2 cellular contexts compared by ENCODE assay signal in the genomic region with DNA sequence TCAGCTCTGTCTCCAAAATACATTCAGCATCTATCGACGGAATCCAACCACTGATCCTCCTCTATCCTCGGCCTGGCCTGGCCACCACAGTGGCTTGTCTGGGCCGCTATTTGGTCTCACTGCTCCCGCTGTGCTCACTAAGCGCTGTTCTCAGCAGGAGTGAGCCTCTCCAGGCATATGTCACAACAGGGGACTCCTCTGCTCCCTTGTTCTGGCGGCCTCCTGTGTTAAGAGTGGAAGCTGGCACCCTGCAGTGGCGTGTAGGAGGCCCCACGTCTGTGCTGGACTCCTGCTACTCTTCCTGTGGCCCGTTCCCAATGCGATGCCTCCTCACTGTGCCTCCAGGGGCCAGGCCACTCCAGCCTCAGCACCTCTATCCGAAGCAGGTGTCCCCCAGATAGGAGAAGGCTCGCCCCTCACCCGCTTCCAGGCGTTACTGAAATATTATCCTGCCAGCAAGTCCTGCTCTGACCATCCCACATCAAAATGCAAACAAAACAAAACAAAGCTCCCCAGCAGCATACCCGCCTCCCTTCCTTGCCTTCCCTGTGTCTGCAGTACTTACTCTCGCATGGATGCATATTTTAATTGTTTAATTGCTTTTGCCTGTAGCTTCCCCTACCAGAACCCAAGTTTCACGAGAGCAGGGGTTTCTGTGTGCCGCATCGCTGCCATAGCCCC.
TF ChIP-seq lines count a peak whose summit lies in the region.

No MANE protein-coding gene starts in this region.

TF ChIP-seq in H1, 55 proteins besides CTCF, POLR2A, EP300 and RAD21:
- TF ChIP-seq FOSL1 (IDR thresholded peaks at IDR 0.05; ENCODE audit: insufficient read depth, low read depth, low read length) (no peak), CREB1 (IDR thresholded peaks at IDR 0.05) (no peak), EZH2 (IDR thresholded peaks at IDR 0.05; ENCODE audit: low read depth, low read length, severe bottlenecking) (no peak), GABPA (IDR thresholded peaks at IDR 0.05; ENCODE audit: borderline replicate concordance, insufficient read depth, low read length) (no peak), NANOG (IDR thresholded peaks at IDR 0.05; ENCODE audit: insufficient read depth, low read depth, low read length, poor library complexity, severe bottlenecking) (peak; percentile 30), TAF1 (IDR thresholded peaks at IDR 0.05; ENCODE audit: low read depth, low read length) (no peak), HDAC6 (IDR thresholded peaks at IDR 0.05; ENCODE audit: low read depth, low read length) (no peak)

TF ChIP-seq in SK-N-SH treated with all-trans-retinoic acid at 6 μM for 48 hours, 23 proteins besides CTCF, POLR2A, EP300 and RAD21:
- TF ChIP-seq PPARA (CRISPR knock-in tag; IDR thresholded peaks at IDR 0.05; ENCODE audit: borderline replicate concordance): no peak
- no peak for TF ChIP-seq ARNTL (CRISPR knock-in tag; IDR thresholded peaks at IDR 0.05; ENCODE audit: borderline replicate concordance, low read depth)
- TF ChIP-seq, protein P1, sequence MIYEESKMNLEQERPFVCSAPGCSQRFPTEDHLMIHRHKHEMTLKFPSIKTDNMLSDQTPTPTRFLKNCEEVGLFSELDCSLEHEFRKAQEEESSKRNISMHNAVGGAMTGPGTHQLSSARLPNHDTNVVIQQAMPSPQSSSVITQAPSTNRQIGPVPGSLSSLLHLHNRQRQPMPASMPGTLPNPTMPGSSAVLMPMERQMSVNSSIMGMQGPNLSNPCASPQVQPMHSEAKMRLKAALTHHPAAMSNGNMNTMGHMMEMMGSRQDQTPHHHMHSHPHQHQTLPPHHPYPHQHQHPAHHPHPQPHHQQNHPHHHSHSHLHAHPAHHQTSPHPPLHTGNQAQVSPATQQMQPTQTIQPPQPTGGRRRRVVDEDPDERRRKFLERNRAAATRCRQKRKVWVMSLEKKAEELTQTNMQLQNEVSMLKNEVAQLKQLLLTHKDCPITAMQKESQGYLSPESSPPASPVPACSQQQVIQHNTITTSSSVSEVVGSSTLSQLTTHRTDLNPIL (CRISPR knock-in tag; IDR thresholded peaks at IDR 0.05; ENCODE audit: low read depth): no peak
- TF ChIP-seq ZFP30 (CRISPR knock-in tag; IDR thresholded peaks at IDR 0.05): no peak
- TF ChIP-seq TOX (CRISPR knock-in tag; IDR thresholded peaks at IDR 0.05; ENCODE audit: borderline replicate concordance): no peak
